8 cellular contexts compared by ENCODE assay signal in genomic region chr5:119022017-119022745, GRCh38. TPM values are rescaled to one million over a fixed set of nuclear protein-coding genes. Genes with fewer than 3 reads are reported as not detected.
DNase-seq lines count a peak whose midpoint lies in the region; ATAC-seq, FAIRE-seq and TF ChIP-seq lines count a peak whose summit lies in the region.

No MANE protein-coding gene starts in this region.

- H3K27ac ChIP-seq in colonic mucosa: no peak overlapping the region

- DNase-seq in AG08395 (ENCODE audit: low spot score) (peak; percentile 58), GM12891 (ENCODE audit: insufficient read length, low spot score) (no peak), NOMO-1 treated with dmso at 0.1 percent for 144 hours (lab: John Stamatoyannopoulos, UW; ENCODE audit: unreplicated experiment) (peak; percentile 33), colonic mucosa (no peak), posterior vena cava (ENCODE audit: low spot score) (no peak), NK-92 (lab: John Stamatoyannopoulos, UW; ENCODE audit: unreplicated experiment) (no peak)

- H3K9me3 ChIP-seq in colonic mucosa: no peaks in the 10 kb centered on the region

- H3K4me1 Mint-ChIP-seq in nephron: no peaks in the 10 kb centered on the region

- intact Hi-C loops in colonic mucosa (cut with DNase I) (loop anchor here (10.0 kb wide), 1 partner anchor 393 kb away; no protein-coding TSS in a partner anchor), posterior vena cava (cut with DNase I) (loop anchor here in 1 of 2 donors (1.0 kb wide), 1 partner anchor 44 kb away; no protein-coding TSS in a partner anchor)

- H3K27me3 ChIP-seq in colonic mucosa: no peaks in the 10 kb centered on the region

- TF ChIP-seq POLR2A in GM12891 (IDR thresholded peaks at IDR 0.05; ENCODE audit: low read depth, low read length): no peak

- H3K4me3 Mint-ChIP-seq in nephron: no peak overlapping the region

- no peak overlapping the region for H3K27ac Mint-ChIP-seq in nephron

- TF ChIP-seq CTCF in colonic mucosa (IDR thresholded peaks at IDR 0.05): peak; percentile 32
- peak; percentile 39 to 41 (median 40) for TF ChIP-seq CTCF in nephron (IDR thresholded peaks at IDR 0.05; ENCODE audit: unreplicated experiment in 3 of 3)

- H3K36me3 Mint-ChIP-seq in nephron (ENCODE audit: low read depth): no peaks in the 10 kb centered on the region

- H3K9me3 Mint-ChIP-seq in nephron: peaks cover 3% of the 10 kb centered on the region

- H3K9ac ChIP-seq in colonic mucosa (ENCODE audit: low read depth in 2 of 2, low read length in 2 of 2): no peak overlapping the region

- ATAC-seq in HG02763 (IDR thresholded peaks at IDR 0.05; ENCODE audit: unreplicated experiment): peak; percentile 69

- peak; percentile 87 for FAIRE-seq in GM12891 (lab: Jason Lieb, UNC)

- H3K27me3 Mint-ChIP-seq in nephron (ENCODE audit: low read depth): no peaks in the 10 kb centered on the region

- H3K4me3 ChIP-seq in colonic mucosa: no peak overlapping the region

- no peaks in the 10 kb centered on the region for H3K36me3 ChIP-seq in colonic mucosa

- H3K4me1 ChIP-seq in colonic mucosa: no peaks in the 10 kb centered on the region

TF ChIP-seq in GM12891, 5 proteins besides CTCF, POLR2A, EP300 and RAD21:
- TF ChIP-seq SPI1 (IDR thresholded peaks at IDR 0.05; ENCODE audit: low read depth, low read length): no peak
- TF ChIP-seq POLR2AphosphoS5 (IDR thresholded peaks at IDR 0.05; ENCODE audit: low read depth, low read length): no peak
- no peak for TF ChIP-seq POU2F2 (IDR thresholded peaks at IDR 0.05; ENCODE audit: low read depth, low read length)
- TF ChIP-seq TAF1 (IDR thresholded peaks at IDR 0.05; ENCODE audit: low read depth, low read length): no peak
- TF ChIP-seq PAX5 (IDR thresholded peaks at IDR 0.05; ENCODE audit: insufficient read depth, low read length, severe bottlenecking): no peak

RNA-seq across cellular contexts. Expression of gene DTWD2, which starts 33.8 kb away (rescaled TPM):
- 2.0 TPM for polyA plus RNA-seq in GM12891 (2012; ENCODE audit: low read depth, missing spikeins)
- total RNA-seq in colonic mucosa: 10 to 100 TPM in 1 of 2 donors, 1 to 10 TPM in 1; 7.5 to 11.7 TPM
- 1 to 10 TPM; 7.6 to 8.5 TPM for total RNA-seq in posterior vena cava

RNA-seq across cellular contexts. Expression of gene DMXL1, which starts 48.7 kb away (rescaled TPM):
- 17.9 TPM for polyA plus RNA-seq in GM12891 (2012; ENCODE audit: low read depth, missing spikeins)
- total RNA-seq in colonic mucosa (10 to 100 TPM; 28.7 to 38.3 TPM), posterior vena cava (10 to 100 TPM; 55.6 to 56.0 TPM)

Comparison
In these comparisons a context has a peak if more than half of its experiments do, and no peak if none do; other contexts are left out.
1. DNase-seq: peak in AG08395 (single experiment) and NOMO-1 treated with dmso at 0.1 percent for 144 hours (single experiment); none in GM12891 (single experiment), colonic mucosa (single experiment), posterior vena cava (single experiment) and NK-92 (single experiment).